In genomic region chr11:61765550-61766253, GRCh38 we compare ENCODE assay signal across 19 cellular contexts.
"Had no signal": no experiment of that assay in that cellular context is flagged by ENCODE, and none has a peak within 500 bp of the region (broad histone marks: within the 10 kb centered on the region; RNA-seq: fewer than 3 reads in every experiment).

No MANE protein-coding gene starts in this region.

- H3K27me3 ChIP-seq: brain microvascular endothelial cell had no signal

- H3K9me3 Mint-ChIP-seq: activated CD4-positive, alpha-beta T cell treated with anti-CD3 and anti-CD28 coated beads, Interleukin-2, amount 10 ng/mL, durations not matched to agents 24 days and 14 days; activated CD8-positive, alpha-beta T cell treated with anti-CD3 and anti-CD28 coated beads for 36 hours; activated naive CD4-positive, alpha-beta T cell treated with anti-CD3 and anti-CD28 coated beads for 36 hours; activated T-cell treated with anti-CD3 and anti-CD28 coated beads, Interleukin-2, amount 50 U/mL, for 24 hours; activated T-helper 2 cell treated with anti-CD3 and anti-CD28 coated beads, Interferon-gamma antibody, Interleukin-2, Interleukin-4, amounts not matched to agents 10 μg/mL and 5 μg/mL and 100 μg/mL, durations not matched to agents 14 hours and 24 hours and 36 hours; natural killer cell treated with Interleukin-12 subunit alpha and Interleukin-12 subunit beta and Interleukin-15 and Interleukin-18, amount 100 ng/mL, for 72 hours; stimulated activated naive B cell treated with anti-CD40 and anti-IgM and Interleukin-4, amounts not matched to agents 10 μg/mL and 1 μg/mL and 100 μg/mL, for 72 hours; T-helper 1 cell treated with Interleukin-12 subunit alpha and Interleukin-12 subunit beta and Interleukin-4 antibody, amounts not matched to agents 30 μg/mL and 1 μg/mL, for 36 hours had no signal

- H3K9me3 ChIP-seq: gastrocnemius medialis, heart left ventricle, spleen had no signal

- DNase-seq: activated CD4-positive, alpha-beta T cell treated with anti-CD3 and anti-CD28 coated beads, Interleukin-2, amount 10 ng/mL, durations not matched to agents 24 days and 14 days; activated CD8-positive, alpha-beta T cell treated with anti-CD3 and anti-CD28 coated beads for 36 hours; activated naive CD4-positive, alpha-beta T cell treated with anti-CD3 and anti-CD28 coated beads for 36 hours; activated T-cell treated with anti-CD3 and anti-CD28 coated beads, Interleukin-2, amount 50 U/mL, for 24 hours; aorta; cerebellar nuclear complex; cortex of kidney; effector CD4-positive, alpha-beta T cell; gastrocnemius medialis; heart left ventricle; posterior cingulate gyrus; spleen; stimulated activated CD4-positive, alpha-beta T cell treated with anti-CD3 and anti-CD28 coated beads, Interleukin-4, amount 100 ng/mL, for 4 hours; stimulated activated naive B cell treated with anti-CD40 and anti-IgM and Interleukin-4, amounts not matched to agents 10 μg/mL and 1 μg/mL and 100 μg/mL, for 72 hours had no signal

- H3K4me3 Mint-ChIP-seq: activated CD4-positive, alpha-beta T cell treated with anti-CD3 and anti-CD28 coated beads, Interleukin-2, amount 10 ng/mL, durations not matched to agents 24 days and 14 days; activated CD8-positive, alpha-beta T cell treated with anti-CD3 and anti-CD28 coated beads for 36 hours; activated naive CD4-positive, alpha-beta T cell treated with anti-CD3 and anti-CD28 coated beads for 36 hours; activated T-cell treated with anti-CD3 and anti-CD28 coated beads, Interleukin-2, amount 50 U/mL, for 24 hours; natural killer cell treated with Interleukin-12 subunit alpha and Interleukin-12 subunit beta and Interleukin-15 and Interleukin-18, amount 100 ng/mL, for 72 hours; stimulated activated naive B cell treated with anti-CD40 and anti-IgM and Interleukin-4, amounts not matched to agents 10 μg/mL and 1 μg/mL and 100 μg/mL, for 72 hours; T-helper 1 cell treated with Interleukin-12 subunit alpha and Interleukin-12 subunit beta and Interleukin-4 antibody, amounts not matched to agents 30 μg/mL and 1 μg/mL, for 36 hours had no signal

- H3K4me3 ChIP-seq: gastrocnemius medialis, heart left ventricle, spleen had no signal

- H3K36me3 ChIP-seq: brain microvascular endothelial cell, gastrocnemius medialis, heart left ventricle, spleen had no signal

- H3K4me1 ChIP-seq: gastrocnemius medialis, spleen had no signal

- H3K36me3 Mint-ChIP-seq: natural killer cell treated with Interleukin-12 subunit alpha and Interleukin-12 subunit beta and Interleukin-15 and Interleukin-18, amount 100 ng/mL, for 72 hours; stimulated activated naive B cell treated with anti-CD40 and anti-IgM and Interleukin-4, amounts not matched to agents 10 μg/mL and 1 μg/mL and 100 μg/mL, for 72 hours had no signal

- H3K27ac ChIP-seq: brain microvascular endothelial cell, gastrocnemius medialis, heart left ventricle, spleen had no signal

- H3K27me3 Mint-ChIP-seq: activated CD8-positive, alpha-beta T cell treated with anti-CD3 and anti-CD28 coated beads for 36 hours; activated T-cell treated with anti-CD3 and anti-CD28 coated beads, Interleukin-2, amount 50 U/mL, for 24 hours had no signal

- H3K27ac Mint-ChIP-seq: activated CD4-positive, alpha-beta T cell treated with anti-CD3 and anti-CD28 coated beads, Interleukin-2, amount 10 ng/mL, durations not matched to agents 24 days and 14 days; activated CD8-positive, alpha-beta T cell treated with anti-CD3 and anti-CD28 coated beads for 36 hours; activated naive CD4-positive, alpha-beta T cell treated with anti-CD3 and anti-CD28 coated beads for 36 hours; activated T-cell treated with anti-CD3 and anti-CD28 coated beads, Interleukin-2, amount 50 U/mL, for 24 hours; activated T-helper 2 cell treated with anti-CD3 and anti-CD28 coated beads, Interferon-gamma antibody, Interleukin-2, Interleukin-4, amounts not matched to agents 10 μg/mL and 5 μg/mL and 100 μg/mL, durations not matched to agents 14 hours and 24 hours and 36 hours; natural killer cell treated with Interleukin-12 subunit alpha and Interleukin-12 subunit beta and Interleukin-15 and Interleukin-18, amount 100 ng/mL, for 72 hours; stimulated activated naive B cell treated with anti-CD40 and anti-IgM and Interleukin-4, amounts not matched to agents 10 μg/mL and 1 μg/mL and 100 μg/mL, for 72 hours; T-helper 1 cell treated with Interleukin-12 subunit alpha and Interleukin-12 subunit beta and Interleukin-4 antibody, amounts not matched to agents 30 μg/mL and 1 μg/mL, for 36 hours had no signal

- H3K4me1 Mint-ChIP-seq: activated CD4-positive, alpha-beta T cell treated with anti-CD3 and anti-CD28 coated beads, Interleukin-2, amount 10 ng/mL, durations not matched to agents 24 days and 14 days had no signal

- ATAC-seq: activated CD8-positive, alpha-beta T cell treated with anti-CD3 and anti-CD28 coated beads for 36 hours; esophagus mucosa; gastrocnemius medialis; stimulated activated naive B cell treated with anti-CD40 and anti-IgM and Interleukin-4, amounts not matched to agents 10 μg/mL and 1 μg/mL and 100 μg/mL, for 72 hours had no signal
